In genomic region chr5:143405747-143406098, GRCh38 we compare ENCODE assay signal across 9 cellular contexts. TPM values are rescaled to one million over a fixed set of nuclear protein-coding genes. Genes with fewer than 3 reads are reported as not detected.
DNase-seq lines count a peak whose midpoint lies in the region; ATAC-seq and TF ChIP-seq lines count a peak whose summit lies in the region.
"Had no signal": no experiment of that assay in that cellular context is flagged by ENCODE, and none has a peak within 500 bp of the region (broad histone marks: within the 10 kb centered on the region; RNA-seq: fewer than 3 reads in every experiment).

No MANE protein-coding gene starts in this region.

- H3K36me3 Mint-ChIP-seq in activated CD8-positive, alpha-beta memory T cell treated with anti-CD3 and anti-CD28 coated beads, Interleukin-2, amount 10 ng/mL, durations not matched to agents 7 days and 5 days = peaks cover 18% of the 10 kb centered on the region

- H3K4me3 Mint-ChIP-seq in activated CD8-positive, alpha-beta memory T cell treated with anti-CD3 and anti-CD28 coated beads, Interleukin-2, amount 10 ng/mL, durations not matched to agents 7 days and 5 days = peak overlapping the region; percentile 88

- peak overlapping the region; percentile 98 to 99 (median 98) for H3K27ac ChIP-seq in tibial nerve
- H3K27ac ChIP-seq: C4-2B had no signal

- H3K4me3 ChIP-seq in astrocyte of the cerebellum (ENCODE audit: low read depth, low read length) (peak overlapping the region; percentile 82), lower leg skin (ENCODE audit: low read depth, poor library complexity, severe bottlenecking) (peak overlapping the region; percentile 47), tibial nerve (peak overlapping the region; percentile 80 to 87 (median 84))

- intact Hi-C loops in lower leg skin (cut with DNase I; ENCODE audit: low total_unique reads) = no loop called here

- DNase-seq in activated CD8-positive, alpha-beta memory T cell treated with anti-CD3 and anti-CD28 coated beads, Interleukin-2, amount 10 ng/mL, durations not matched to agents 7 days and 5 days = no peak
- no peak for DNase-seq in activated CD8-positive, alpha-beta memory T cell treated with anti-CD3 and anti-CD28 coated beads, Interleukin-2, amount 50 U/mL, for 48 hours
- DNase-seq in astrocyte of the cerebellum (ENCODE audit: low read depth) (no peak), lower leg skin (ENCODE audit: low spot score in 2 of 2) (no peak), tibial nerve (ENCODE audit: low spot score in 2 of 2) (no peak), cerebellar nuclear complex (lab: John Stamatoyannopoulos, UW) (no peak)

- CTCF ChIA-PET in activated CD8-positive, alpha-beta memory T cell treated with anti-CD3 and anti-CD28 coated beads, Interleukin-2, amount 10 ng/mL, durations not matched to agents 7 days and 5 days (lab: Charles Lee) = interaction anchor here (0.6 to 2.9 kb wide), 6 partner anchors 9 to 786 kb away, joined by 3 to 30 read pairs (median 5); no protein-coding TSS in a partner anchor

- H3K27me3 ChIP-seq in tibial nerve = no peaks in the 10 kb centered on the region

- ATAC-seq in activated CD8-positive, alpha-beta memory T cell treated with anti-CD3 and anti-CD28 coated beads, Interleukin-2, amount 10 ng/mL, durations not matched to agents 7 days and 5 days = no peak
- ATAC-seq in HG03571 (IDR thresholded peaks at IDR 0.05; ENCODE audit: unreplicated experiment) (no peak), GM19467 (IDR thresholded peaks at IDR 0.05; ENCODE audit: unreplicated experiment) (no peak)

- H3K36me3 ChIP-seq in tibial nerve = no peaks in the 10 kb centered on the region

- TF ChIP-seq EP300 in tibial nerve (IDR thresholded peaks at IDR 0.05) = no peak

- H3K9me3 ChIP-seq in tibial nerve = no peaks in the 10 kb centered on the region

- no peaks in the 10 kb centered on the region for H3K9me3 Mint-ChIP-seq in activated CD8-positive, alpha-beta memory T cell treated with anti-CD3 and anti-CD28 coated beads, Interleukin-2, amount 10 ng/mL, durations not matched to agents 7 days and 5 days (ENCODE audit: low read depth)

- peaks cover 43% of the 10 kb centered on the region for H3K4me1 Mint-ChIP-seq in activated CD8-positive, alpha-beta memory T cell treated with anti-CD3 and anti-CD28 coated beads, Interleukin-2, amount 10 ng/mL, durations not matched to agents 7 days and 5 days

- peaks cover 0 to 15% (median 4%) of the 10 kb centered on the region in 4 donors for H3K4me1 ChIP-seq in tibial nerve

- in situ Hi-C loops in astrocyte of the cerebellum (cut with HindIII; ENCODE audit: low sequenced_read_pairs) = no loop called here

- no peaks in the 10 kb centered on the region for H3K27me3 Mint-ChIP-seq in activated CD8-positive, alpha-beta memory T cell treated with anti-CD3 and anti-CD28 coated beads, Interleukin-2, amount 10 ng/mL, durations not matched to agents 7 days and 5 days

- no peak for TF ChIP-seq POLR2A in lower leg skin (IDR thresholded peaks at IDR 0.05)
- no peak for TF ChIP-seq POLR2A in tibial nerve (IDR thresholded peaks at IDR 0.05)

- WGBS in lower leg skin, 2 donors = 42 to 60% methylated on average over 4 of the region's 4 CpGs
- WGBS in tibial nerve, 2 donors = 84 to 86% methylated on average over 4 of the region's 4 CpGs

- peak overlapping the region; percentile 97 for H3K27ac Mint-ChIP-seq in activated CD8-positive, alpha-beta memory T cell treated with anti-CD3 and anti-CD28 coated beads, Interleukin-2, amount 10 ng/mL, durations not matched to agents 7 days and 5 days

- TF ChIP-seq CTCF in astrocyte of the cerebellum (IDR thresholded peaks at IDR 0.05; ENCODE audit: low read depth, low read length, missing control alignments) = no peak
- no peak for TF ChIP-seq CTCF in lower leg skin (IDR thresholded peaks at IDR 0.05)
- no peak for TF ChIP-seq CTCF in tibial nerve (IDR thresholded peaks at IDR 0.05)

RNA-seq across cellular contexts. Expression of gene NR3C1, which starts 2.2 kb away (rescaled TPM):
- total RNA-seq in activated CD8-positive, alpha-beta memory T cell treated with anti-CD3 and anti-CD28 coated beads, Interleukin-2, amount 10 ng/mL, durations not matched to agents 7 days and 5 days = 10 to 100 TPM; 66.2 to 77.9 TPM
- total RNA-seq in lower leg skin (10 to 100 TPM; 40.4 to 55.0 (median 45.2) TPM), tibial nerve (10 to 100 TPM; 47.1 to 86.2 (median 75.8) TPM)
